1 cellular context compared by ENCODE assay signal in the genomic region with DNA sequence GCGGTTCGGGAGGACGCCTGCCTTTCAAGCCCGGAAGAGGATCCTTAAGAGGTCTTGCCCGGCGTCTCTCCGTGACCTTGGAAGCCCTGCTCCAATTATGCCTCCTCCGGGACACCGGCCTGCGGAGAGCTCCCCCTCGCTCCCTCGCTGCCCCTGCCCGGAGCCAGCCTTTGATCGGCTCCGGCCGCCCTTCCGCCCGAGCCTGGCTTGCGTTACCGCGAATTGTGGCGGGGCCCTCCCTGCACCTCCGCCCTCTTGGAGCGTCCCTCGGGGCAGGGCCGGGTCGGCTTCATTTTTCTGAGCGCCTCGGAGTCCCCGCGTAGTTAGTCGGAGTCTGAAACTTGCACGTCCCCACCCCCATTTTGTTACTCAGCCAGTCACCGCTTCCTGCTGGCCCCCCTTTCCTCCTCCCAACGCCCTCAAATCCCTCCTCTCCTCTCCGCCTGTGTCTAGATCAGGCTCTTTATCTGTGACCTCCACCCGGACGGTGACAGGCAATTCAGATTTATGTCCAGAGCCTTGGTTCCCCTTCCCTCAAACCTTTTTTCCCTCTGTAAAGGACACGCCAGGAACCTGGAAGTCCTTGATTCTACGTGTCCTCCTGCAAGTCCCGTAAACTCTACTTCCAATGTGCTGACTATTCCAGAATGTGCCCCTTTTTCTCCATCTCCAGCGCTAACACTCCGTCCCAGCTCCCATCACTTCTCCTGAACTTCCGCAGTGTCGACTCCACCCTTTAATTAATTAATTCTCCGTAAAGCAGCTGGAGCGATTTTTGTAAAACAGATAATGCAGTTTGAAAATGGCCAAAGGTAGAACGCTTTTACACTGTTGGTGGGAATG.
TF ChIP-seq lines count a peak whose summit lies in the region.

No MANE protein-coding gene starts in this region.

TF ChIP-seq in K562, 482 proteins besides CTCF, POLR2A, EP300 and RAD21 (continued from another document):
- TF ChIP-seq, protein P1, sequence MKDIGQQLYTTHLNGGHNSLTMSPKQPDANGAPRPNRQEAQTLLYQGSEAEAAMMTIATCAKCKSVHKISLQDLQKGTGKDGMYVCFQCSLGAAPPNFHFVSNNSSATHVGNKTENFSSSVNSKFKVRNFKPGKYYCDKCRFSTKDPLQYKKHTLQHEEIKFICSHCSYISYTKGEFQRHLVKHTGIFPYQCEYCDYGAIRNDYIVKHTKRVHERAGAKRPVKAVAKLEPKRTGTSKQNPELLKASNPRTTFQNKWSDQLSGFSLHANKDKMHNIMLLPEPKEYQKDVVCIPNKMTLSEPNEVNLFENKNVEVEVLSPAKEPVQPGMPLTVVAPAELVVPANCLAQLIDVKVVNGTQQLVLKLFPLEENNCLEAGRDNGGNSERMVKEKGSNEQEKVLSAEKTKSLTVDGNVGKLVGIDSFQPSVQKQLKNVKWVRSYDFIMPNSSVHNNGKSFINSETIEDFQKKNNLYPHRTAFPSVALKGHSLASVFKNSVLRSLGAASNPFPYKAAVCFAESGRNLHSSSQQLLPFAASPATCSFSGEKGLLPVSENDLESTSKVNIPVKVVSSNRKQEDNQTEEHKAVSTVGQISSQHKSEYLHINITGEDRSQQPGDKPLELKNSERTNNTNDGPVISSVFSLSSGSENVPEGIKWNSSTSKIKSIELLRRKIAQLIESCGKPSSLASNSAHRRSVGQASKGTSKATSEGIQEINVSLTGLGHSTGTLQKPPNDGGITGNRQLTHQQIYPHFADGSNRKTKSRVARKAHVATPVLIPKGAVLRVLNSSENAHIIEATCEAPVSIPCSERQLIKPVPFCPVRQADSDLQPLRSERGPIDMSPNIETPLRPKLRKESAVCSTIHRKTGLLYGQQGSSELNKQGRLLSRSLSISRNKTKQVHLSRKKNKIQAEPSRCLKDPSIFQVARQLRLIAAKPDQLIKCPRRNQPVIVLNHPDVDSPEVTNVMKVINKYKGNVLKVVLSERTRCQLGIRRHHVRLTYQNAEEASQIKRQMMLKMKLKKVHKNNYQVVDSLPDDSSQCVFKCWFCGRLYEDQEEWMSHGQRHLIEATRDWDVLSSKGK (CRISPR knock-in tag; IDR thresholded peaks at IDR 0.05): no peak
- peak; percentile 57 for TF ChIP-seq FOXP1 (CRISPR knock-in tag; IDR thresholded peaks at IDR 0.05)
- TF ChIP-seq, protein P2, sequence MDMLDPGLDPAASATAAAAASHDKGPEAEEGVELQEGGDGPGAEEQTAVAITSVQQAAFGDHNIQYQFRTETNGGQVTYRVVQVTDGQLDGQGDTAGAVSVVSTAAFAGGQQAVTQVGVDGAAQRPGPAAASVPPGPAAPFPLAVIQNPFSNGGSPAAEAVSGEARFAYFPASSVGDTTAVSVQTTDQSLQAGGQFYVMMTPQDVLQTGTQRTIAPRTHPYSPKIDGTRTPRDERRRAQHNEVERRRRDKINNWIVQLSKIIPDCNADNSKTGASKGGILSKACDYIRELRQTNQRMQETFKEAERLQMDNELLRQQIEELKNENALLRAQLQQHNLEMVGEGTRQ (CRISPR knock-in tag; IDR thresholded peaks at IDR 0.05): no peak
- TF ChIP-seq, protein P3, sequence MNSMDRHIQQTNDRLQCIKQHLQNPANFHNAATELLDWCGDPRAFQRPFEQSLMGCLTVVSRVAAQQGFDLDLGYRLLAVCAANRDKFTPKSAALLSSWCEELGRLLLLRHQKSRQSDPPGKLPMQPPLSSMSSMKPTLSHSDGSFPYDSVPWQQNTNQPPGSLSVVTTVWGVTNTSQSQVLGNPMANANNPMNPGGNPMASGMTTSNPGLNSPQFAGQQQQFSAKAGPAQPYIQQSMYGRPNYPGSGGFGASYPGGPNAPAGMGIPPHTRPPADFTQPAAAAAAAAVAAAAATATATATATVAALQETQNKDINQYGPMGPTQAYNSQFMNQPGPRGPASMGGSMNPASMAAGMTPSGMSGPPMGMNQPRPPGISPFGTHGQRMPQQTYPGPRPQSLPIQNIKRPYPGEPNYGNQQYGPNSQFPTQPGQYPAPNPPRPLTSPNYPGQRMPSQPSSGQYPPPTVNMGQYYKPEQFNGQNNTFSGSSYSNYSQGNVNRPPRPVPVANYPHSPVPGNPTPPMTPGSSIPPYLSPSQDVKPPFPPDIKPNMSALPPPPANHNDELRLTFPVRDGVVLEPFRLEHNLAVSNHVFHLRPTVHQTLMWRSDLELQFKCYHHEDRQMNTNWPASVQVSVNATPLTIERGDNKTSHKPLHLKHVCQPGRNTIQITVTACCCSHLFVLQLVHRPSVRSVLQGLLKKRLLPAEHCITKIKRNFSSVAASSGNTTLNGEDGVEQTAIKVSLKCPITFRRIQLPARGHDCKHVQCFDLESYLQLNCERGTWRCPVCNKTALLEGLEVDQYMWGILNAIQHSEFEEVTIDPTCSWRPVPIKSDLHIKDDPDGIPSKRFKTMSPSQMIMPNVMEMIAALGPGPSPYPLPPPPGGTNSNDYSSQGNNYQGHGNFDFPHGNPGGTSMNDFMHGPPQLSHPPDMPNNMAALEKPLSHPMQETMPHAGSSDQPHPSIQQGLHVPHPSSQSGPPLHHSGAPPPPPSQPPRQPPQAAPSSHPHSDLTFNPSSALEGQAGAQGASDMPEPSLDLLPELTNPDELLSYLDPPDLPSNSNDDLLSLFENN (IDR thresholded peaks at IDR 0.05; ENCODE audit: low read depth in 2 of 2, low read length in 2 of 2): peak in 1 of 2 experiments; percentile 72; a peak in 1 of 4 replicates
- TF ChIP-seq, protein P4, sequence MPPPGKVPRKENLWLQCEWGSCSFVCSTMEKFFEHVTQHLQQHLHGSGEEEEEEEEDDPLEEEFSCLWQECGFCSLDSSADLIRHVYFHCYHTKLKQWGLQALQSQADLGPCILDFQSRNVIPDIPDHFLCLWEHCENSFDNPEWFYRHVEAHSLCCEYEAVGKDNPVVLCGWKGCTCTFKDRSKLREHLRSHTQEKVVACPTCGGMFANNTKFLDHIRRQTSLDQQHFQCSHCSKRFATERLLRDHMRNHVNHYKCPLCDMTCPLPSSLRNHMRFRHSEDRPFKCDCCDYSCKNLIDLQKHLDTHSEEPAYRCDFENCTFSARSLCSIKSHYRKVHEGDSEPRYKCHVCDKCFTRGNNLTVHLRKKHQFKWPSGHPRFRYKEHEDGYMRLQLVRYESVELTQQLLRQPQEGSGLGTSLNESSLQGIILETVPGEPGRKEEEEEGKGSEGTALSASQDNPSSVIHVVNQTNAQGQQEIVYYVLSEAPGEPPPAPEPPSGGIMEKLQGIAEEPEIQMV (tag; conservative IDR thresholded peaks at IDR 0.05; ENCODE audit: low read depth): no peak
- no peak for TF ChIP-seq WHSC1 (IDR thresholded peaks at IDR 0.05; ENCODE audit: low read length)
- TF ChIP-seq, protein P5, sequence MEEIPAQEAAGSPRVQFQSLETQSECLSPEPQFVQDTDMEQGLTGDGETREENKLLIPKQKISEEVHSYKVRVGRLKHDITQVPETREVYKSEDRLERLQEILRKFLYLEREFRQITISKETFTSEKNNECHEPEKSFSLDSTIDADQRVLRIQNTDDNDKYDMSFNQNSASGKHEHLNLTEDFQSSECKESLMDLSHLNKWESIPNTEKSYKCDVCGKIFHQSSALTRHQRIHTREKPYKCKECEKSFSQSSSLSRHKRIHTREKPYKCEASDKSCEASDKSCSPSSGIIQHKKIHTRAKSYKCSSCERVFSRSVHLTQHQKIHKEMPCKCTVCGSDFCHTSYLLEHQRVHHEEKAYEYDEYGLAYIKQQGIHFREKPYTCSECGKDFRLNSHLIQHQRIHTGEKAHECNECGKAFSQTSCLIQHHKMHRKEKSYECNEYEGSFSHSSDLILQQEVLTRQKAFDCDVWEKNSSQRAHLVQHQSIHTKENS (CRISPR knock-in tag; IDR thresholded peaks at IDR 0.05): no peak
- no peak for TF ChIP-seq HMG20A (CRISPR knock-in tag; conservative IDR thresholded peaks at IDR 0.05)
- peak; percentile 44; the same call in 1 of the 2 replicates for TF ChIP-seq CBX1 (IDR thresholded peaks at IDR 0.05; ENCODE audit: low read depth)
- TF ChIP-seq ZNF184 (CRISPR knock-in tag; IDR thresholded peaks at IDR 0.05): no peak
- TF ChIP-seq ATF7 (IDR thresholded peaks at IDR 0.05): no peak
- no peak; a peak in 1 of 4 replicates for TF ChIP-seq NRF1 (conservative IDR thresholded peaks at IDR 0.05 in 1 of 2, IDR thresholded peaks at IDR 0.05 in 1 of 2)
- TF ChIP-seq, protein P6, sequence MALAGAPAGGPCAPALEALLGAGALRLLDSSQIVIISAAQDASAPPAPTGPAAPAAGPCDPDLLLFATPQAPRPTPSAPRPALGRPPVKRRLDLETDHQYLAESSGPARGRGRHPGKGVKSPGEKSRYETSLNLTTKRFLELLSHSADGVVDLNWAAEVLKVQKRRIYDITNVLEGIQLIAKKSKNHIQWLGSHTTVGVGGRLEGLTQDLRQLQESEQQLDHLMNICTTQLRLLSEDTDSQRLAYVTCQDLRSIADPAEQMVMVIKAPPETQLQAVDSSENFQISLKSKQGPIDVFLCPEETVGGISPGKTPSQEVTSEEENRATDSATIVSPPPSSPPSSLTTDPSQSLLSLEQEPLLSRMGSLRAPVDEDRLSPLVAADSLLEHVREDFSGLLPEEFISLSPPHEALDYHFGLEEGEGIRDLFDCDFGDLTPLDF (CRISPR knock-in tag; IDR thresholded peaks at IDR 0.05): no peak
- TF ChIP-seq ZKSCAN1 (IDR thresholded peaks at IDR 0.05; ENCODE audit: low read depth, low read length): 0 out of 2 replicates have a peak, but pooled peaks have one; percentile 18
- TF ChIP-seq TAF9B (IDR thresholded peaks at IDR 0.05; ENCODE audit: partially characterized antibody): no peak
- TF ChIP-seq ZNF75A (CRISPR knock-in tag; IDR thresholded peaks at IDR 0.05): peak; percentile 39; the same call in 1 of the 2 replicates
- no peak for TF ChIP-seq ZNF12 (CRISPR knock-in tag; IDR thresholded peaks at IDR 0.05)
- no peak for TF ChIP-seq MCM2 (IDR thresholded peaks at IDR 0.05; ENCODE audit: low read depth)
- TF ChIP-seq GTF2F1 (IDR thresholded peaks at IDR 0.05; ENCODE audit: low read depth, low read length): no peak
- TF ChIP-seq, protein P7, sequence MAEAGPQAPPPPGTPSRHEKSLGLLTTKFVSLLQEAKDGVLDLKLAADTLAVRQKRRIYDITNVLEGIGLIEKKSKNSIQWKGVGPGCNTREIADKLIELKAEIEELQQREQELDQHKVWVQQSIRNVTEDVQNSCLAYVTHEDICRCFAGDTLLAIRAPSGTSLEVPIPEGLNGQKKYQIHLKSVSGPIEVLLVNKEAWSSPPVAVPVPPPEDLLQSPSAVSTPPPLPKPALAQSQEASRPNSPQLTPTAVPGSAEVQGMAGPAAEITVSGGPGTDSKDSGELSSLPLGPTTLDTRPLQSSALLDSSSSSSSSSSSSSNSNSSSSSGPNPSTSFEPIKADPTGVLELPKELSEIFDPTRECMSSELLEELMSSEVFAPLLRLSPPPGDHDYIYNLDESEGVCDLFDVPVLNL (CRISPR knock-in tag; IDR thresholded peaks at IDR 0.05; ENCODE audit: low read depth): no peak
- peak; percentile 44 for TF ChIP-seq NEUROD1 (IDR thresholded peaks at IDR 0.05; ENCODE audit: borderline replicate concordance, low read depth, low read length, partially characterized antibody)
- TF ChIP-seq NFATC3 (IDR thresholded peaks at IDR 0.05): no peak
- peak; percentile 82; the same call in 1 of the 2 replicates for TF ChIP-seq ELF1 (tag; IDR thresholded peaks at IDR 0.05)
- no peak for TF ChIP-seq XRCC3 (IDR thresholded peaks at IDR 0.05)
